9 cellular contexts compared by ENCODE assay signal in genomic region chr1:151512326-151512725, GRCh38. TPM values are rescaled to one million over a fixed set of nuclear protein-coding genes. Genes with fewer than 3 reads are reported as not detected.
DNase-seq lines count a peak whose midpoint lies in the region; TF ChIP-seq lines count a peak whose summit lies in the region.
"Had no signal": no experiment of that assay in that cellular context is flagged by ENCODE, and none has a peak within 500 bp of the region (broad histone marks: within the 10 kb centered on the region; RNA-seq: fewer than 3 reads in every experiment).

No MANE protein-coding gene starts in this region.

- H3K27ac ChIP-seq in CD8-positive, alpha-beta memory T cell (ENCODE audit: low read depth, low read length), result no peak overlapping the region
- H3K27ac ChIP-seq in KMS-11, result no peak overlapping the region

- peak overlapping the region; percentile 80 for H3K4me3 ChIP-seq in CD8-positive, alpha-beta memory T cell (ENCODE audit: low read length)
- peak overlapping the region; percentile 99 for H3K4me3 ChIP-seq in KMS-11 (IDR thresholded peaks at IDR 0.05; ENCODE audit: insufficient read depth, low read depth, low read length)

- peaks cover 21% of the 10 kb centered on the region for H3K4me1 ChIP-seq in CD8-positive, alpha-beta memory T cell (ENCODE audit: insufficient read depth, low read length)
- H3K4me1 ChIP-seq in KMS-11 (ENCODE audit: low read depth, poor library complexity, severe bottlenecking), result peaks cover 35% of the 10 kb centered on the region

- H3K4me2 ChIP-seq in KMS-11, result peak overlapping the region; percentile 97

- TF ChIP-seq CTCF in KMS-11 (conservative IDR thresholded peaks at IDR 0.05; ENCODE audit: low read depth, low read length) (no peak), nephron (IDR thresholded peaks at IDR 0.05; ENCODE audit: unreplicated experiment in 3 of 3) (no peak)

- H3K9ac ChIP-seq in KMS-11, result peak overlapping the region; percentile 58; the same call in 1 of the 2 replicates

- POLR2A ChIA-PET in CD8-positive, alpha-beta memory T cell (lab: Charles Lee), result interaction anchor here (0.6 kb wide), 1 partner anchor 14 kb away, joined by 3 read pairs; no protein-coding TSS in a partner anchor

- peaks cover 0 to 3% (median 0%) of the 10 kb centered on the region in 3 donors for H3K36me3 Mint-ChIP-seq in CD8-positive, alpha-beta memory T cell
- H3K36me3 Mint-ChIP-seq in nephron (ENCODE audit: low read depth), result no peaks in the 10 kb centered on the region

- peak overlapping the region; percentile 23 to 99 (median 92) for H3K4me3 Mint-ChIP-seq in CD8-positive, alpha-beta memory T cell
- H3K4me3 Mint-ChIP-seq in nephron, result peak overlapping the region; percentile 57 to 80 (median 79)

- H4K20me1 ChIP-seq in KMS-11 (ENCODE audit: insufficient read depth), result no peaks in the 10 kb centered on the region

- H3K4me1 Mint-ChIP-seq in CD8-positive, alpha-beta memory T cell, result peaks cover 14 to 32% (median 16%) of the 10 kb centered on the region in 3 donors
- H3K4me1 Mint-ChIP-seq in nephron, result peaks cover 16% of the 10 kb centered on the region

- H3K27me3 Mint-ChIP-seq in CD8-positive, alpha-beta memory T cell, result peaks cover 0 to 5% of the 10 kb centered on the region in 2 donors
- peaks cover 69% of the 10 kb centered on the region for H3K27me3 Mint-ChIP-seq in nephron (ENCODE audit: low read depth)

- H3K27ac Mint-ChIP-seq in CD8-positive, alpha-beta memory T cell, result peak overlapping the region in 1 of 8 donors; percentile 14
- peak overlapping the region in 2 of 3 experiments; percentile 77 to 96 for H3K27ac Mint-ChIP-seq in nephron

- no peaks in the 10 kb centered on the region for H3K9me3 Mint-ChIP-seq in CD8-positive, alpha-beta memory T cell
- no peaks in the 10 kb centered on the region for H3K9me3 Mint-ChIP-seq in nephron

- no peaks in the 10 kb centered on the region for H3K36me3 ChIP-seq in CD8-positive, alpha-beta memory T cell (ENCODE audit: insufficient read depth, low read length)
- H3K36me3 ChIP-seq in KMS-11 (ENCODE audit: insufficient read depth), result no peaks in the 10 kb centered on the region

- peaks cover 6% of the 10 kb centered on the region for H3K27me3 ChIP-seq in CD8-positive, alpha-beta memory T cell (ENCODE audit: insufficient read depth, low read length, poor library complexity, severe bottlenecking)
- peaks cover 15% of the 10 kb centered on the region for H3K27me3 ChIP-seq in KMS-11 (ENCODE audit: insufficient read depth, low read depth)

- H3K79me2 ChIP-seq in KMS-11 (ENCODE audit: insufficient read depth, low read depth), result no peaks in the 10 kb centered on the region

- CTCF ChIA-PET in CD8-positive, alpha-beta memory T cell (lab: Charles Lee), result interaction anchor here (1.2 kb wide), 1 partner anchor 82 kb away, joined by 3 read pairs; no protein-coding TSS in a partner anchor

- H3K9me3 ChIP-seq in CD8-positive, alpha-beta memory T cell (ENCODE audit: low read length), result no peaks in the 10 kb centered on the region

- H2AFZ ChIP-seq in KMS-11 (ENCODE audit: low read depth), result peak overlapping the region; percentile 98; the same call in 1 of the 2 replicates

- DNase-seq in CD8-positive, alpha-beta memory T cell, result no peak
- DNase-seq in ecto neural progenitor cell (ENCODE audit: low spot score), result peak; percentile 56
- no peak for DNase-seq in hepatic stellate cell (ENCODE audit: low spot score)
- DNase-seq in OCI-M2 (lab: John Stamatoyannopoulos, UW; ENCODE audit: unreplicated experiment), result no peak
- no peak for DNase-seq in occipital lobe (lab: John Stamatoyannopoulos, UW)
- no peak for DNase-seq in SKM-1 (lab: John Stamatoyannopoulos, UW; ENCODE audit: unreplicated experiment)
- DNase-seq: foreskin melanocyte had no signal

RNA-seq across cellular contexts. Expression of gene CGN, which starts 1.1 kb away (rescaled TPM):
- total RNA-seq in CD8-positive, alpha-beta memory T cell, result 1 to 10 TPM; 1.1 to 1.6 TPM
- polyA plus RNA-seq in CD8-positive, alpha-beta memory T cell, result 0.36 TPM
- total RNA-seq in occipital lobe, result 3.1 TPM

RNA-seq across cellular contexts. Expression of gene TUFT1, which starts 27.8 kb away (rescaled TPM):
- 1 to 10 TPM; 2.0 to 2.3 TPM for total RNA-seq in CD8-positive, alpha-beta memory T cell
- polyA plus RNA-seq in CD8-positive, alpha-beta memory T cell, result 1.8 TPM
- total RNA-seq in occipital lobe, result 8.4 TPM

RNA-seq across cellular contexts. Expression of gene POGZ, which starts 53.0 kb away (rescaled TPM):
- 10 to 100 TPM; 60.1 to 65.3 TPM for total RNA-seq in CD8-positive, alpha-beta memory T cell
- 11.3 TPM for polyA plus RNA-seq in CD8-positive, alpha-beta memory T cell
- total RNA-seq in occipital lobe, result 37.3 TPM
